In genomic region chr9:136312436-136312835, GRCh38 we compare ENCODE assay signal across 8 cellular contexts. TPM values are rescaled to one million over a fixed set of nuclear protein-coding genes. Genes with fewer than 3 reads are reported as not detected.
DNase-seq lines count a peak whose midpoint lies in the region; ATAC-seq and TF ChIP-seq lines count a peak whose summit lies in the region.

No MANE protein-coding gene starts in this region.

- H3K36me3 Mint-ChIP-seq in naive thymus-derived CD4-positive, alpha-beta T cell, result peaks cover 0 to 1% (median 0%) of the 10 kb centered on the region in 5 donors

- DNase-seq in HK-2 (ENCODE audit: unreplicated experiment) (peak; percentile 46), epithelial cell of esophagus (ENCODE audit: low read depth) (peak; percentile 49), DMS153 (lab: John Stamatoyannopoulos, UW) (no peak), NCI-H187 treated with DMSO at 0.1 percent for 48 hours (lab: John Stamatoyannopoulos, UW) (no peak)
- peak; percentile 24 for DNase-seq in activated CD4-positive, alpha-beta T cell treated with anti-CD3 and anti-CD28 coated beads for 1 hour
- DNase-seq in naive thymus-derived CD4-positive, alpha-beta T cell, result peak in 7 of 9 donors; percentile 29 to 54 (median 37)

- no peak overlapping the region for H3K27ac Mint-ChIP-seq in naive thymus-derived CD4-positive, alpha-beta T cell

- peaks cover 0 to 28% (median 0%) of the 10 kb centered on the region in 11 experiments; a peak in 4 of 22 replicates for H3K27me3 ChIP-seq in BLaER1 treated with 17β-estradiol and CSF1 and Interleukin-3, amounts not matched to agents 10 nM and 100 nM
- H3K27me3 ChIP-seq in naive thymus-derived CD4-positive, alpha-beta T cell (ENCODE audit: control insufficient read depth in 2 of 2, insufficient read depth in 2 of 2, low read length in 2 of 2), result no peaks in the 10 kb centered on the region

- intact Hi-C loops in naive thymus-derived CD4-positive, alpha-beta T cell (cut with micrococcal nuclease), result loop anchor here (1.0 to 5.0 kb wide), 4 partner anchors 51 to 320 kb away; partner anchors contain the start of genes DNLZ (in 2 of the 2) and SNAPC4 (in 2 of the 2)

- H3K4me1 Mint-ChIP-seq in naive thymus-derived CD4-positive, alpha-beta T cell, result no peaks in the 10 kb centered on the region

- CTCF ChIA-PET in naive thymus-derived CD4-positive, alpha-beta T cell (lab: Charles Lee), result interaction anchor here (0.7 to 1.6 kb wide), 4 partner anchors 14 to 89 kb away, joined by 3 to 4 read pairs (median 3); partner anchors contain the start of gene DNLZ

- H3K4me3 Mint-ChIP-seq in naive thymus-derived CD4-positive, alpha-beta T cell, result no peak overlapping the region

- peak; percentile 51 for ATAC-seq in naive thymus-derived CD4-positive, alpha-beta T cell
- no peak for ATAC-seq in GM21529 (IDR thresholded peaks at IDR 0.05; ENCODE audit: unreplicated experiment)

- peaks cover 44 to 83% (median 74%) of the 10 kb centered on the region in 10 experiments for H3K4me1 ChIP-seq in BLaER1 treated with 17β-estradiol and CSF1 and Interleukin-3, amounts not matched to agents 10 nM and 100 nM
- H3K4me1 ChIP-seq in naive thymus-derived CD4-positive, alpha-beta T cell (ENCODE audit: control insufficient read depth in 2 of 2, insufficient read depth in 2 of 2, low read length in 2 of 2), result peaks cover 0 to 8% of the 10 kb centered on the region in 2 donors

- peaks cover 18 to 29% (median 26%) of the 10 kb centered on the region in 11 experiments for H3K9me3 ChIP-seq in BLaER1 treated with 17β-estradiol and CSF1 and Interleukin-3, amounts not matched to agents 10 nM and 100 nM (replicated peaks in 1 of 11)
- no peaks in the 10 kb centered on the region for H3K9me3 ChIP-seq in naive thymus-derived CD4-positive, alpha-beta T cell (ENCODE audit: control insufficient read depth in 2 of 3, low read length in 3 of 3)

- H3K27ac ChIP-seq in BLaER1 treated with 17β-estradiol and CSF1 and Interleukin-3, amounts not matched to agents 10 nM and 100 nM, result peak overlapping the region in 4 of 11 experiments; percentile 85 to 91 (median 88); a peak in 7 of 22 replicates
- H3K27ac ChIP-seq in naive thymus-derived CD4-positive, alpha-beta T cell (ENCODE audit: low read depth, low read length), result no peak overlapping the region

- peaks cover 0 to 10% (median 0%) of the 10 kb centered on the region in 11 experiments; a peak in 2 of 22 replicates for H3K36me3 ChIP-seq in BLaER1 treated with 17β-estradiol and CSF1 and Interleukin-3, amounts not matched to agents 10 nM and 100 nM
- no peaks in the 10 kb centered on the region for H3K36me3 ChIP-seq in naive thymus-derived CD4-positive, alpha-beta T cell (ENCODE audit: control insufficient read depth in 2 of 3, insufficient read depth in 3 of 3, low read length in 3 of 3)

- H4K20me1 ChIP-seq in BLaER1 treated with 17β-estradiol and CSF1 and Interleukin-3, amounts not matched to agents 10 nM and 100 nM, result peaks cover 0 to 10% (median 0%) of the 10 kb centered on the region in 11 experiments; a peak in 2 of 22 replicates

- peak overlapping the region in 9 of 11 experiments; percentile 77 to 98 (median 94); a peak in 18 of 22 replicates for H3K4me2 ChIP-seq in BLaER1 treated with 17β-estradiol and CSF1 and Interleukin-3, amounts not matched to agents 10 nM and 100 nM

- peak; percentile 69 for TF ChIP-seq CTCF in epithelial cell of esophagus (IDR thresholded peaks at IDR 0.05; ENCODE audit: insufficient read depth, low read depth, low read length, missing control alignments)

- H3K9ac ChIP-seq in BLaER1 treated with 17β-estradiol and CSF1 and Interleukin-3, amounts not matched to agents 10 nM and 100 nM, result peak overlapping the region in 4 of 11 experiments; percentile 73 to 81 (median 78); a peak in 5 of 22 replicates

- peaks cover 0 to 19% (median 0%) of the 10 kb centered on the region in 11 donors for H3K9me3 Mint-ChIP-seq in naive thymus-derived CD4-positive, alpha-beta T cell

- H3K27me3 Mint-ChIP-seq in naive thymus-derived CD4-positive, alpha-beta T cell, result no peaks in the 10 kb centered on the region

- no peak overlapping the region for H3K4me3 ChIP-seq in BLaER1 treated with 17β-estradiol and CSF1 and Interleukin-3, amounts not matched to agents 10 nM and 100 nM
- H3K4me3 ChIP-seq in epithelial cell of esophagus (ENCODE audit: low read length), result no peak overlapping the region
- H3K4me3 ChIP-seq in naive thymus-derived CD4-positive, alpha-beta T cell (ENCODE audit: low read length), result no peak overlapping the region

- POLR2A ChIA-PET in naive thymus-derived CD4-positive, alpha-beta T cell (lab: Charles Lee), result interaction anchor here (0.6 kb wide), 1 partner anchor 93 kb away, joined by 3 read pairs; no protein-coding TSS in a partner anchor

RNA-seq across cellular contexts. Expression of gene CCDC187, which starts 8.5 kb away (rescaled TPM):
- total RNA-seq in naive thymus-derived CD4-positive, alpha-beta T cell, result under 1 TPM in 1 of 5 experiments, not detected in 4; 0.10 TPM
- not detected for polyA plus RNA-seq in naive thymus-derived CD4-positive, alpha-beta T cell

RNA-seq across cellular contexts. Expression of gene GPSM1, which starts 14.9 kb away (rescaled TPM):
- 10 to 100 TPM in 1 of 5 experiments, 1 to 10 TPM in 4; 6.1 to 11.5 (median 8.6) TPM for total RNA-seq in naive thymus-derived CD4-positive, alpha-beta T cell
- 1 to 10 TPM in 1 of 2 donors, under 1 TPM in 1; 0.87 to 1.4 TPM for polyA plus RNA-seq in naive thymus-derived CD4-positive, alpha-beta T cell

RNA-seq across cellular contexts. Expression of gene DNLZ, which starts 51.1 kb away (rescaled TPM):
- total RNA-seq in naive thymus-derived CD4-positive, alpha-beta T cell, result 10 to 100 TPM; 17.2 to 27.5 (median 24.8) TPM
- polyA plus RNA-seq in naive thymus-derived CD4-positive, alpha-beta T cell, result 10 to 100 TPM; 46.6 to 51.3 TPM

Comparison
In these comparisons a context has a peak if more than half of its experiments do, and no peak if none do; other contexts are left out.
1. DNase-seq: peak in HK-2 (single experiment), activated CD4-positive, alpha-beta T cell treated with anti-CD3 and anti-CD28 coated beads for 1 hour (single experiment), epithelial cell of esophagus (single experiment) and naive thymus-derived CD4-positive, alpha-beta T cell (7 of 9); none in DMS153 (single experiment) and NCI-H187 treated with DMSO at 0.1 percent for 48 hours (single experiment).